In genomic region chr1:95974586-95974985, GRCh38 we compare ENCODE assay signal across 1 cellular context.
TF ChIP-seq lines count a peak whose summit lies in the region.

No MANE protein-coding gene starts in this region.

TF ChIP-seq in H1, 55 proteins besides CTCF, POLR2A, EP300 and RAD21 (continued from another document):
- TF ChIP-seq CHD7 (IDR thresholded peaks at IDR 0.05; ENCODE audit: insufficient replicate concordance, low read length) (no peak), HDAC2 (IDR thresholded peaks at IDR 0.05; ENCODE audit: borderline replicate concordance in 1 of 2, low read depth in 2 of 2, low read length in 2 of 2) (no peak), SP2 (IDR thresholded peaks at IDR 0.05; ENCODE audit: low read length) (no peak), SIN3A (conservative IDR thresholded peaks at IDR 0.05 in 1 of 2, IDR thresholded peaks at IDR 0.05 in 1 of 2; ENCODE audit: low read depth in 1 of 2, low read length in 2 of 2) (no peak), ASH2L (IDR thresholded peaks at IDR 0.05; ENCODE audit: low read length) (no peak), SIX5 (IDR thresholded peaks at IDR 0.05; ENCODE audit: low read depth, low read length) (no peak), GABPA (IDR thresholded peaks at IDR 0.05; ENCODE audit: borderline replicate concordance, insufficient read depth, low read length) (no peak), SUZ12 (IDR thresholded peaks at IDR 0.05; ENCODE audit: low read length) (no peak), TAF7 (optimal IDR thresholded peaks at IDR 0.05; ENCODE audit: borderline replicate concordance, low read depth, low read length) (no peak), MAX (IDR thresholded peaks at IDR 0.05) (no peak), RBBP5 (IDR thresholded peaks at IDR 0.05; ENCODE audit: borderline replicate concordance, low read depth, low read length) (no peak)
